Comparison of ENCODE assay signal across 7 cellular contexts in the genomic region with DNA sequence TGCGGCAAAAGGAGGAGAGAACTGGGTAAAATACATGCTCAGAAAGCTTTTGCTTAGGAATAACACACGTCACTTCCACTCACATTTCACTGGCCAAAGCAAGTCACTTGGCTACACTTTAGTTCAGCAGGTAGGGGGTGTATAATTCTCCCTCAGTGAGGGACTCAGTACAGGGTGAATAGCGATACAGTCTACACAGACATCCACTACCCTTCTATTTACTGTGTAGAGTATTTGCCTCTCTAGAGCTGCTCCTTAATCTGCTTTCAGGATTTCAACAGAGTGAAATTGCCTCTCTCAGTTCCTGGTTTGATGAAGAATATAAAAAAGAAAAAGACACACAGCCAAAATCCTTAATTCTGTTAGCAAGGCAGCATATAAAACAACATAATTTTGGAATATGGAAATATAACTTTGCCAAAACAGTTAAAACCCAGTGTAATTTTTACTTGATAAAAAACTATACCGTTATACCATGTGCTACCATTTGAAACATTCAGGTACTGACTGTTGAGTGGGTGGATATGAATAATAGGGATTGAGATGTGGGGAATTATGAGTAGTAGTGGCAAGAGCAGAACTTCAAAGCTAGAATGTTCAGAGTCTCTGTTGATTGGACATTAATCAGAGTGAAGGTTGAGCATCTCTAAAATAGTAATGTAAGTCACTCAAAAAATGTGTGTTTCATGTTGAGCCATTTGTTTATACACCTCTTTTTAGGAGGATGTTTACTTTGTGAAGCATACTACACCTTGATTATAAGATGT. TPM values are rescaled to one million over a fixed set of nuclear protein-coding genes. Genes with fewer than 3 reads are reported as not detected.
DNase-seq lines count a peak whose midpoint lies in the region; ATAC-seq, FAIRE-seq and TF ChIP-seq lines count a peak whose summit lies in the region.
"Not testable (repeated sequence)": the region's sequence is repeated elsewhere in the genome, so short reads cannot be mapped to it uniquely, and the experiment has no call there.

No MANE protein-coding gene starts in this region.

- H3K4me3 Mint-ChIP-seq in CD8-positive, alpha-beta memory T cell; activated CD4-positive, alpha-beta T cell treated with anti-CD3 and anti-CD28 coated beads for 36 hours; activated naive CD4-positive, alpha-beta T cell treated with anti-CD3 and anti-CD28 coated beads, Interleukin-2, amount 50 U/mL, for 24 hours; central memory CD8-positive, alpha-beta T cell; stimulated activated memory B cell treated with anti-CD40 and anti-IgM and Interleukin-4, amounts not matched to agents 10 μg/mL and 1 μg/mL and 100 μg/mL, for 72 hours: not testable (repeated sequence)

- not testable (repeated sequence) for H3K79me2 ChIP-seq in PC-3 (ENCODE audit: low read length); HepG2 (ENCODE audit: insufficient read depth, low read length)

- peaks cover 10 to 40% (median 27%) of the 10 kb centered on the region in 3 donors for H3K4me1 Mint-ChIP-seq in CD8-positive, alpha-beta memory T cell
- peaks cover 13% of the 10 kb centered on the region for H3K4me1 Mint-ChIP-seq in activated CD4-positive, alpha-beta T cell treated with anti-CD3 and anti-CD28 coated beads for 36 hours
- peaks cover 12% of the 10 kb centered on the region for H3K4me1 Mint-ChIP-seq in activated naive CD4-positive, alpha-beta T cell treated with anti-CD3 and anti-CD28 coated beads, Interleukin-2, amount 50 U/mL, for 24 hours
- not testable (repeated sequence) for H3K4me1 Mint-ChIP-seq in central memory CD8-positive, alpha-beta T cell; stimulated activated memory B cell treated with anti-CD40 and anti-IgM and Interleukin-4, amounts not matched to agents 10 μg/mL and 1 μg/mL and 100 μg/mL, for 72 hours

- H3K27me3 Mint-ChIP-seq in CD8-positive, alpha-beta memory T cell; activated CD4-positive, alpha-beta T cell treated with anti-CD3 and anti-CD28 coated beads for 36 hours; activated naive CD4-positive, alpha-beta T cell treated with anti-CD3 and anti-CD28 coated beads, Interleukin-2, amount 50 U/mL, for 24 hours; central memory CD8-positive, alpha-beta T cell; stimulated activated memory B cell treated with anti-CD40 and anti-IgM and Interleukin-4, amounts not matched to agents 10 μg/mL and 1 μg/mL and 100 μg/mL, for 72 hours: not testable (repeated sequence)

- not testable (repeated sequence) for H3K9me3 Mint-ChIP-seq in CD8-positive, alpha-beta memory T cell; activated CD4-positive, alpha-beta T cell treated with anti-CD3 and anti-CD28 coated beads for 36 hours (ENCODE audit: low read depth); activated naive CD4-positive, alpha-beta T cell treated with anti-CD3 and anti-CD28 coated beads, Interleukin-2, amount 50 U/mL, for 24 hours; central memory CD8-positive, alpha-beta T cell; stimulated activated memory B cell treated with anti-CD40 and anti-IgM and Interleukin-4, amounts not matched to agents 10 μg/mL and 1 μg/mL and 100 μg/mL, for 72 hours

- TF ChIP-seq CTCF in PC-3 (conservative IDR thresholded peaks at IDR 0.05; ENCODE audit: low read depth, low read length); HepG2 (CRISPR knock-in tag; IDR thresholded peaks at IDR 0.05): not testable (repeated sequence)

- H3K36me3 Mint-ChIP-seq in CD8-positive, alpha-beta memory T cell; activated naive CD4-positive, alpha-beta T cell treated with anti-CD3 and anti-CD28 coated beads, Interleukin-2, amount 50 U/mL, for 24 hours; central memory CD8-positive, alpha-beta T cell (ENCODE audit: insufficient read depth): not testable (repeated sequence)
- peaks cover 21% of the 10 kb centered on the region for H3K36me3 Mint-ChIP-seq in activated CD4-positive, alpha-beta T cell treated with anti-CD3 and anti-CD28 coated beads for 36 hours (ENCODE audit: low read depth)
- H3K36me3 Mint-ChIP-seq in stimulated activated memory B cell treated with anti-CD40 and anti-IgM and Interleukin-4, amounts not matched to agents 10 μg/mL and 1 μg/mL and 100 μg/mL, for 72 hours = peaks cover 14% of the 10 kb centered on the region

- H3K4me3 ChIP-seq in CD8-positive, alpha-beta memory T cell (ENCODE audit: low read length); PC-3 (ENCODE audit: low read length); HepG2 (replicated peaks in 1 of 3; ENCODE audit: insufficient read depth in 1 of 3, low read depth in 2 of 3, low read length in 3 of 3): not testable (repeated sequence)

- not testable (repeated sequence) for H2AFZ ChIP-seq in PC-3 (ENCODE audit: low read length); HepG2 (ENCODE audit: low read length)

- H3K9ac ChIP-seq in PC-3 (ENCODE audit: low read length); HepG2 (ENCODE audit: insufficient read depth, low read depth, low read length): not testable (repeated sequence)

- TF ChIP-seq POLR2A in HepG2 (IDR thresholded peaks at IDR 0.05; ENCODE audit: insufficient read depth in 1 of 2, low read depth in 2 of 2, low read length in 2 of 2) = not testable (repeated sequence)

- H3K9me3 ChIP-seq in CD8-positive, alpha-beta memory T cell (ENCODE audit: low read length); PC-3 (ENCODE audit: low read length); HepG2 (ENCODE audit: low read length): not testable (repeated sequence)

- H3K4me2 ChIP-seq in PC-3 (ENCODE audit: low read length); HepG2 (ENCODE audit: low read depth, low read length): not testable (repeated sequence)

- not testable (repeated sequence) for FAIRE-seq in HepG2 (lab: Jason Lieb, UNC)

- not testable (repeated sequence) for H3K36me3 ChIP-seq in CD8-positive, alpha-beta memory T cell (ENCODE audit: insufficient read depth, low read length); PC-3 (ENCODE audit: low read depth, low read length); HepG2 (replicated peaks in 1 of 2; ENCODE audit: control insufficient read depth in 1 of 2, insufficient read depth in 2 of 2, low read length in 2 of 2)

- POLR2A ChIA-PET in CD8-positive, alpha-beta memory T cell (lab: Charles Lee); PC-3 (lab: Charles Lee; ENCODE audit: unreplicated experiment); activated CD4-positive, alpha-beta T cell treated with anti-CD3 and anti-CD28 coated beads for 36 hours (lab: Charles Lee); HepG2 (lab: Yijun Ruan, JAX): not testable (repeated sequence)

- H3K27ac ChIP-seq in CD8-positive, alpha-beta memory T cell (ENCODE audit: low read depth, low read length); PC-3 (ENCODE audit: low read length); HepG2 (ENCODE audit: extremely low read length, insufficient read depth, low read length): not testable (repeated sequence)

- ATAC-seq in PC-3 (peak; percentile 31; the same call in 1 of the 2 replicates), HepG2 (peak; percentile 56; the same call in 2 of the 3 replicates)
- peak; percentile 85 for ATAC-seq in activated CD4-positive, alpha-beta T cell treated with anti-CD3 and anti-CD28 coated beads for 36 hours
- not testable (repeated sequence) for ATAC-seq in central memory CD8-positive, alpha-beta T cell (replicated peaks; ENCODE audit: extremely low read depth, poor library complexity, severe bottlenecking)
- ATAC-seq in stimulated activated memory B cell treated with anti-CD40 and anti-IgM and Interleukin-4, amounts not matched to agents 10 μg/mL and 1 μg/mL and 100 μg/mL, for 72 hours = peak; percentile 45

- WGBS in HepG2 (ENCODE audit: low lambda C conversion rate) = 95% methylated on average over 4 of the region's 4 CpGs

- H4K20me1 ChIP-seq in PC-3 (ENCODE audit: low read length); HepG2 (ENCODE audit: insufficient read depth, low read length): not testable (repeated sequence)

- in situ Hi-C loops in HepG2 (cut with HindIII; ENCODE audit: extremely low pct_ligation_motif_present, low pct_unique_long_range_greater_than_20kb) = not testable (repeated sequence)

- not testable (repeated sequence) for H3K9me2 ChIP-seq in PC-3 (replicated peaks; ENCODE audit: low read length)

- BruUV-seq in PC-3 (replicated peaks; lab: Mats Ljungman, UMichigan); HepG2 (replicated peaks; lab: Mats Ljungman, UMichigan): not testable (repeated sequence)

- DNase-seq in CD8-positive, alpha-beta memory T cell; PC-3; activated CD4-positive, alpha-beta T cell treated with anti-CD3 and anti-CD28 coated beads for 36 hours; central memory CD8-positive, alpha-beta T cell (ENCODE audit: low spot score in 2 of 2): not testable (repeated sequence)
- peak; percentile 5 for DNase-seq in HepG2 (ENCODE audit: low spot score)

- H3K4me1 ChIP-seq in CD8-positive, alpha-beta memory T cell (ENCODE audit: insufficient read depth, low read length); PC-3 (ENCODE audit: insufficient read depth, low read length): not testable (repeated sequence)
- peaks cover 29% of the 10 kb centered on the region for H3K4me1 ChIP-seq in HepG2 (ENCODE audit: insufficient read depth, low read length)

- CTCF ChIA-PET in CD8-positive, alpha-beta memory T cell (lab: Charles Lee); PC-3 (lab: Charles Lee); activated CD4-positive, alpha-beta T cell treated with anti-CD3 and anti-CD28 coated beads for 36 hours (lab: Charles Lee); HepG2 (lab: Yijun Ruan, JAX; ENCODE audit: low intra/inter-chr PET ratio, low total read pairs): not testable (repeated sequence)

- not testable (repeated sequence) for H3F3A ChIP-seq in PC-3 (ENCODE audit: low read length, unreplicated experiment)

- H3K27me3 ChIP-seq in CD8-positive, alpha-beta memory T cell (ENCODE audit: insufficient read depth, low read length, poor library complexity, severe bottlenecking); PC-3 (ENCODE audit: low read length); HepG2 (ENCODE audit: control insufficient read depth in 1 of 2, insufficient read depth in 2 of 2, low read length in 2 of 2): not testable (repeated sequence)

- intact Hi-C loops in PC-3 (cut with micrococcal nuclease); activated CD4-positive, alpha-beta T cell treated with anti-CD3 and anti-CD28 coated beads for 36 hours (cut with DNase I, micrococcal nuclease); HepG2 (cut with micrococcal nuclease; ENCODE audit: unreplicated experiment): not testable (repeated sequence)

- TF ChIP-seq RAD21 in HepG2 (CRISPR knock-in tag; IDR thresholded peaks at IDR 0.05) = not testable (repeated sequence)

- H3K27ac Mint-ChIP-seq in CD8-positive, alpha-beta memory T cell = peak overlapping the region in 5 of 8 donors; percentile 1 to 71 (median 68)
- not testable (repeated sequence) for H3K27ac Mint-ChIP-seq in activated CD4-positive, alpha-beta T cell treated with anti-CD3 and anti-CD28 coated beads for 36 hours; stimulated activated memory B cell treated with anti-CD40 and anti-IgM and Interleukin-4, amounts not matched to agents 10 μg/mL and 1 μg/mL and 100 μg/mL, for 72 hours
- peak overlapping the region; percentile 65 for H3K27ac Mint-ChIP-seq in activated naive CD4-positive, alpha-beta T cell treated with anti-CD3 and anti-CD28 coated beads, Interleukin-2, amount 50 U/mL, for 24 hours
- H3K27ac Mint-ChIP-seq in central memory CD8-positive, alpha-beta T cell (ENCODE audit: low read depth) = peak overlapping the region; percentile 66

- not testable (repeated sequence) for TF ChIP-seq EP300 in HepG2 (IDR thresholded peaks at IDR 0.05; ENCODE audit: low read depth in 2 of 2, low read length in 2 of 2); HepG2 (CRISPR knock-in tag; IDR thresholded peaks at IDR 0.05; ENCODE audit: borderline replicate concordance)

RNA-seq across cellular contexts. Expression of a gene that starts 51.7 kb away (rescaled TPM):
- 10 to 100 TPM; 34.8 to 35.2 TPM for total RNA-seq in CD8-positive, alpha-beta memory T cell
- polyA plus RNA-seq in CD8-positive, alpha-beta memory T cell = 7.0 TPM
- 26.1 and 48.4 TPM in 2 replicates for total RNA-seq in PC-3 (2014; rRNA removed)
- 10 to 100 TPM; 36.4 to 42.3 TPM for total RNA-seq in activated CD4-positive, alpha-beta T cell treated with anti-CD3 and anti-CD28 coated beads for 36 hours
- 52.7 and 70.0 TPM in 2 replicates for total RNA-seq in HepG2 (2016; rRNA removed; fragmentation: Illumina TruSeq; extraction: Trizol)
- total RNA-seq in HepG2 (2016; cell fraction: cytosol; rRNA removed; fragmentation: Illumina TruSeq; extraction: Trizol; ENCODE audit: low read depth) = 21.1 and 24.9 TPM in 2 replicates
- 53.8 and 69.9 TPM in 2 replicates for total RNA-seq in HepG2 (2016; cell fraction: insoluble cytoplasmic fraction; rRNA removed; fragmentation: Illumina TruSeq; extraction: Trizol)
- 21.4 and 27.4 TPM in 2 replicates for total RNA-seq in HepG2 (2016; cell fraction: membrane; rRNA removed; fragmentation: Illumina TruSeq; extraction: Trizol)
- 63.1 and 70.3 TPM in 2 replicates for total RNA-seq in HepG2 (2016; cell fraction: nucleus; rRNA removed; fragmentation: Illumina TruSeq; extraction: Trizol)
- polyA plus RNA-seq in HepG2 (2011; rRNA removed) = 4.9 and 8.0 TPM in 2 replicates
- polyA plus RNA-seq in HepG2 (2011; cell fraction: cytosol; rRNA removed) = 4.5 and 5.6 TPM in 2 replicates
- 2.9 and 4.4 TPM in 2 replicates for polyA plus RNA-seq in HepG2 (2011; cell fraction: nucleus; rRNA removed)
- 6.9 and 12.3 TPM in 2 replicates for polyA plus RNA-seq in HepG2 (2012)
- 3.8 and 4.0 TPM in 2 replicates for polyA plus RNA-seq in HepG2 (2016; cell fraction: cytosol; fragmentation: Illumina TruSeq; extraction: Trizol; ENCODE audit: low read depth)
- polyA plus RNA-seq in HepG2 (2016; cell fraction: insoluble cytoplasmic fraction; fragmentation: Illumina TruSeq; extraction: Trizol; ENCODE audit: low read depth) = 39.7 and 42.9 TPM in 2 replicates
- polyA plus RNA-seq in HepG2 (2016; cell fraction: membrane; fragmentation: Illumina TruSeq; extraction: Trizol; ENCODE audit: low read depth) = 5.8 and 6.9 TPM in 2 replicates
- polyA plus RNA-seq in HepG2 (2016; cell fraction: nucleus; fragmentation: Illumina TruSeq; extraction: Trizol; ENCODE audit: insufficient read depth, low read depth) = 15.2 and 17.9 TPM in 2 replicates
- polyA minus RNA-seq in HepG2 (2011; rRNA and poly(A)+ RNA removed; ENCODE audit: low replicate concordance) = 14.8 and 39.2 TPM in 2 replicates
- 8.8 and 11.7 TPM in 2 replicates for polyA minus RNA-seq in HepG2 (2011; cell fraction: cytosol; rRNA and poly(A)+ RNA removed)
- polyA minus RNA-seq in HepG2 (2011; cell fraction: nucleus; rRNA and poly(A)+ RNA removed) = 54.1 and 58.5 TPM in 2 replicates
